ENCODE assay signal across 13 cellular contexts in genomic region chr7:155753446-155753965, GRCh38. TPM values are rescaled to one million over a fixed set of nuclear protein-coding genes. Genes with fewer than 3 reads are reported as not detected.
DNase-seq lines count a peak whose midpoint lies in the region; ATAC-seq, FAIRE-seq and TF ChIP-seq lines count a peak whose summit lies in the region.
"Had no signal": no experiment of that assay in that cellular context is flagged by ENCODE, and none has a peak within 500 bp of the region (broad histone marks: within the 10 kb centered on the region; RNA-seq: fewer than 3 reads in every experiment).

No MANE protein-coding gene starts in this region.

- H3K4me1 ChIP-seq in CD8-positive, alpha-beta T cell (ENCODE audit: insufficient read depth, low read length), result peaks cover 32% of the 10 kb centered on the region
- H3K4me1 ChIP-seq in OCI-LY3 (ENCODE audit: low read length), result peaks cover 86% of the 10 kb centered on the region

- H3K9ac ChIP-seq in OCI-LY3 (ENCODE audit: low read length), result no peak overlapping the region
- H3K9ac ChIP-seq: BLaER1 treated with 17β-estradiol and CSF1 and Interleukin-3, amounts not matched to agents 10 nM and 100 nM had no signal

- intact Hi-C loops in CD8-positive, alpha-beta T cell (cut with DNase I, micrococcal nuclease), result no loop called here

- no peak for FAIRE-seq in HTR-8/SVneo (lab: Jason Lieb, UNC)

- peaks cover 98% of the 10 kb centered on the region for H4K20me1 ChIP-seq in OCI-LY3 (ENCODE audit: insufficient read depth, low read length)

- no peaks in the 10 kb centered on the region for H3K9me3 ChIP-seq in CD8-positive, alpha-beta T cell (ENCODE audit: low read length)
- no peaks in the 10 kb centered on the region for H3K9me3 ChIP-seq in OCI-LY3 (ENCODE audit: insufficient read depth, low read length)

- no peaks in the 10 kb centered on the region for H3K27me3 Mint-ChIP-seq in CD8-positive, alpha-beta T cell (ENCODE audit: low read depth)
- H3K27me3 Mint-ChIP-seq in immature natural killer cell (ENCODE audit: low read depth in 3 of 3) (no peaks in the 10 kb centered on the region), chondrocyte (ENCODE audit: low read depth) (no peaks in the 10 kb centered on the region)

- no peaks in the 10 kb centered on the region for H3K27me3 ChIP-seq in CD8-positive, alpha-beta T cell (ENCODE audit: insufficient read depth, low read length)
- no peaks in the 10 kb centered on the region for H3K27me3 ChIP-seq in OCI-LY3 (ENCODE audit: low read depth, low read length)
- H3K27me3 ChIP-seq: BLaER1 treated with 17β-estradiol and CSF1 and Interleukin-3, amounts not matched to agents 10 nM and 100 nM had no signal

- H3K4me3 Mint-ChIP-seq in CD8-positive, alpha-beta T cell, result peak overlapping the region; percentile 32
- peak overlapping the region; percentile 47 to 77 (median 65) for H3K4me3 Mint-ChIP-seq in immature natural killer cell
- H3K4me3 Mint-ChIP-seq in chondrocyte (ENCODE audit: unreplicated experiment), result no peak overlapping the region
- H3K4me3 Mint-ChIP-seq: nephron had no signal

- CTCF ChIA-PET in CD8-positive, alpha-beta T cell (lab: Charles Lee), result interaction anchor here (0.9 to 1.4 kb wide), 2 partner anchors 10 to 155 kb away, joined by 3 to 5 read pairs; no protein-coding TSS in a partner anchor

- H3K79me2 ChIP-seq in OCI-LY3 (ENCODE audit: low read length), result peaks cover 88% of the 10 kb centered on the region

- H3K4me1 Mint-ChIP-seq in CD8-positive, alpha-beta T cell (ENCODE audit: low read depth), result peaks cover 72% of the 10 kb centered on the region
- H3K4me1 Mint-ChIP-seq in immature natural killer cell, result peaks cover 67 to 88% of the 10 kb centered on the region in 2 donors
- H3K4me1 Mint-ChIP-seq in chondrocyte (ENCODE audit: low read depth), result peaks cover 7% of the 10 kb centered on the region

- in situ Hi-C loops in GM13976 (cut with MboI; ENCODE audit: low sequenced_read_pairs, unreplicated experiment), result loop anchor here (10.0 kb wide), 1 partner anchor 159 kb away; no protein-coding TSS in a partner anchor

- H3K27ac Mint-ChIP-seq in CD8-positive, alpha-beta T cell, result peak overlapping the region; percentile 64
- H3K27ac Mint-ChIP-seq in immature natural killer cell (peak overlapping the region in 5 of 6 donors; percentile 51 to 81 (median 59)), chondrocyte (ENCODE audit: unreplicated experiment) (no peak overlapping the region)
- H3K27ac Mint-ChIP-seq: nephron had no signal

- no peak for ATAC-seq in CD8-positive, alpha-beta T cell
- ATAC-seq in GM21360 (IDR thresholded peaks at IDR 0.05; ENCODE audit: unreplicated experiment), result peak; percentile 3
- ATAC-seq: SK-N-SH treated with all-trans-retinoic acid at 6 μM for 48 hours had no signal

- H3K4me2 ChIP-seq in OCI-LY3 (ENCODE audit: low read length), result peak overlapping the region; percentile 85

- POLR2A ChIA-PET in CD8-positive, alpha-beta T cell (lab: Charles Lee), result no interaction called here

- H3K36me3 Mint-ChIP-seq in CD8-positive, alpha-beta T cell, result peaks cover 57% of the 10 kb centered on the region
- H3K36me3 Mint-ChIP-seq in immature natural killer cell (peaks cover 0 to 6% (median 0%) of the 10 kb centered on the region in 3 donors), chondrocyte (ENCODE audit: low read depth) (peaks cover 1% of the 10 kb centered on the region)

- H3K9me3 Mint-ChIP-seq in CD8-positive, alpha-beta T cell, result no peaks in the 10 kb centered on the region
- no peaks in the 10 kb centered on the region for H3K9me3 Mint-ChIP-seq in immature natural killer cell
- peaks cover 3% of the 10 kb centered on the region for H3K9me3 Mint-ChIP-seq in chondrocyte (ENCODE audit: low read depth)
- H3K9me3 Mint-ChIP-seq: nephron had no signal

- H3K4me3 ChIP-seq in CD8-positive, alpha-beta T cell (ENCODE audit: low read depth, low read length), result no peak overlapping the region
- H3K4me3 ChIP-seq in OCI-LY3 (ENCODE audit: low read length), result peak overlapping the region; percentile 56; the same call in 1 of the 2 replicates
- H3K4me3 ChIP-seq: BLaER1 treated with 17β-estradiol and CSF1 and Interleukin-3, amounts not matched to agents 10 nM and 100 nM had no signal

- H3K36me3 ChIP-seq in CD8-positive, alpha-beta T cell (ENCODE audit: insufficient read depth, low read length), result no peaks in the 10 kb centered on the region
- peaks cover 25% of the 10 kb centered on the region for H3K36me3 ChIP-seq in OCI-LY3 (replicated peaks; ENCODE audit: low read depth, low read length)

- DNase-seq in CD8-positive, alpha-beta T cell, result no peak
- DNase-seq in immature natural killer cell (no peak), chondrocyte (ENCODE audit: low spot score) (no peak), globus pallidus (ENCODE audit: low spot score) (no peak), HTR-8/SVneo (ENCODE audit: insufficient read length, low spot score) (no peak), GM13976 (ENCODE audit: low spot score) (no peak)
- DNase-seq: cortex of kidney had no signal

- no peak overlapping the region for H2AFZ ChIP-seq in OCI-LY3 (ENCODE audit: low read depth, low read length)

- TF ChIP-seq CTCF in CD8-positive, alpha-beta T cell (IDR thresholded peaks at IDR 0.05), result no peak
- TF ChIP-seq CTCF in OCI-LY3 (IDR thresholded peaks at IDR 0.05; ENCODE audit: low read depth, low read length), result no peak
- no peak for TF ChIP-seq CTCF in chondrocyte (IDR thresholded peaks at IDR 0.05)
- no peak for TF ChIP-seq CTCF in GM13976 (IDR thresholded peaks at IDR 0.05; ENCODE audit: borderline replicate concordance, control extremely low read depth, extremely low read depth, insufficient read depth, missing control alignments)

- no peak overlapping the region for H3K27ac ChIP-seq in CD8-positive, alpha-beta T cell (ENCODE audit: low read depth, low read length)
- no peak overlapping the region; the same call in 1 of the 2 replicates for H3K27ac ChIP-seq in OCI-LY3 (ENCODE audit: low read length)

RNA-seq across cellular contexts. Expression of gene SHH, which starts 58.8 kb away (rescaled TPM):
- not detected for total RNA-seq in CD8-positive, alpha-beta T cell
- polyA plus RNA-seq in immature natural killer cell, result not detected
- not detected in 3 replicates for total RNA-seq in chondrocyte
- total RNA-seq: H4 had no signal
